In genomic region chr1:221031890-221032222, GRCh38 we compare ENCODE assay signal across 1 cellular context.
TF ChIP-seq lines count a peak whose summit lies in the region.

No MANE protein-coding gene starts in this region.

TF ChIP-seq in SK-N-SH treated with all-trans-retinoic acid at 6 μM for 48 hours, 23 proteins besides CTCF, POLR2A, EP300 and RAD21 (continued from another document):
- TF ChIP-seq, protein P1, sequence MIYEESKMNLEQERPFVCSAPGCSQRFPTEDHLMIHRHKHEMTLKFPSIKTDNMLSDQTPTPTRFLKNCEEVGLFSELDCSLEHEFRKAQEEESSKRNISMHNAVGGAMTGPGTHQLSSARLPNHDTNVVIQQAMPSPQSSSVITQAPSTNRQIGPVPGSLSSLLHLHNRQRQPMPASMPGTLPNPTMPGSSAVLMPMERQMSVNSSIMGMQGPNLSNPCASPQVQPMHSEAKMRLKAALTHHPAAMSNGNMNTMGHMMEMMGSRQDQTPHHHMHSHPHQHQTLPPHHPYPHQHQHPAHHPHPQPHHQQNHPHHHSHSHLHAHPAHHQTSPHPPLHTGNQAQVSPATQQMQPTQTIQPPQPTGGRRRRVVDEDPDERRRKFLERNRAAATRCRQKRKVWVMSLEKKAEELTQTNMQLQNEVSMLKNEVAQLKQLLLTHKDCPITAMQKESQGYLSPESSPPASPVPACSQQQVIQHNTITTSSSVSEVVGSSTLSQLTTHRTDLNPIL (CRISPR knock-in tag; IDR thresholded peaks at IDR 0.05; ENCODE audit: low read depth) = no peak
TF ChIP-seq in SK-N-SH treated with all-trans-retinoic acid at 6 μM for 48 hours: peak in this region for 0.
